In genomic region chr14:94157195-94157594, GRCh38 we compare ENCODE assay signal across 23 cellular contexts. TPM values are rescaled to one million over a fixed set of nuclear protein-coding genes. Genes with fewer than 3 reads are reported as not detected.
DNase-seq lines count a peak whose midpoint lies in the region; ATAC-seq and TF ChIP-seq lines count a peak whose summit lies in the region.
"Had no signal": no experiment of that assay in that cellular context is flagged by ENCODE, and none has a peak within 500 bp of the region (broad histone marks: within the 10 kb centered on the region; RNA-seq: fewer than 3 reads in every experiment).

No MANE protein-coding gene starts in this region.

- H3K4me3 ChIP-seq in right cardiac atrium (ENCODE audit: low read length) (no peak overlapping the region), upper lobe of right lung (no peak overlapping the region), H7 (ENCODE audit: insufficient read depth, low read depth, low read length) (no peak overlapping the region), endodermal cell (ENCODE audit: low read length) (no peak overlapping the region)
- H3K4me3 ChIP-seq: transverse colon had no signal

- no peaks in the 10 kb centered on the region for H3K27me3 ChIP-seq in right cardiac atrium (ENCODE audit: control insufficient read depth, insufficient read depth)
- H3K27me3 ChIP-seq in upper lobe of right lung: no peaks in the 10 kb centered on the region
- no peaks in the 10 kb centered on the region; the same call in 1 of the 2 replicates for H3K27me3 ChIP-seq in H7 (ENCODE audit: control insufficient read depth, insufficient read depth, low read length)
- H3K27me3 ChIP-seq in CD4-positive, alpha-beta T cell (ENCODE audit: control insufficient read depth, insufficient read depth, low read length): peaks cover 3% of the 10 kb centered on the region
- H3K27me3 ChIP-seq in endodermal cell (ENCODE audit: control insufficient read depth, insufficient read depth, low read length, poor library complexity, severe bottlenecking): no peaks in the 10 kb centered on the region
- H3K27me3 ChIP-seq: transverse colon had no signal

- no peak overlapping the region for H3K9ac ChIP-seq in endodermal cell (ENCODE audit: extremely low read depth, low read length, poor library complexity, severe bottlenecking)

- peaks cover 12% of the 10 kb centered on the region for H3K27me3 Mint-ChIP-seq in stimulated activated naive CD8-positive, alpha-beta T cell treated with anti-CD3 and anti-CD28 coated beads, Interleukin-15, amount 100 ng/mL, for 72 hours
- H3K27me3 Mint-ChIP-seq in CD4-positive, alpha-beta T cell: peaks cover 10% of the 10 kb centered on the region
- peaks cover 8% of the 10 kb centered on the region for H3K27me3 Mint-ChIP-seq in endodermal cell (ENCODE audit: insufficient read depth)

- intact Hi-C loops in right cardiac atrium (cut with DNase I) (no loop called here), upper lobe of right lung (cut with DNase I) (no loop called here)
- intact Hi-C loops in CD4-positive, alpha-beta T cell (cut with DNase I, micrococcal nuclease): no loop called here

- no peaks in the 10 kb centered on the region for H3K9me3 ChIP-seq in right cardiac atrium (ENCODE audit: control insufficient read depth, low read length)
- H3K9me3 ChIP-seq in upper lobe of right lung: no peaks in the 10 kb centered on the region
- H3K9me3 ChIP-seq in CD4-positive, alpha-beta T cell (ENCODE audit: control insufficient read depth, low read length): no peaks in the 10 kb centered on the region
- no peaks in the 10 kb centered on the region for H3K9me3 ChIP-seq in endodermal cell (ENCODE audit: control insufficient read depth, low read length)
- H3K9me3 ChIP-seq: transverse colon had no signal

- TF ChIP-seq CTCF in upper lobe of right lung (IDR thresholded peaks at IDR 0.05): no peak
- TF ChIP-seq CTCF in CD4-positive, alpha-beta T cell (IDR thresholded peaks at IDR 0.05): no peak
- no peak for TF ChIP-seq CTCF in endodermal cell (conservative IDR thresholded peaks at IDR 0.05)

- no peaks in the 10 kb centered on the region for H3K9me3 Mint-ChIP-seq in stimulated activated naive CD8-positive, alpha-beta T cell treated with anti-CD3 and anti-CD28 coated beads, Interleukin-15, amount 100 ng/mL, for 72 hours
- H3K9me3 Mint-ChIP-seq in CD4-positive, alpha-beta T cell: no peaks in the 10 kb centered on the region
- H3K9me3 Mint-ChIP-seq in endodermal cell: peaks cover 13% of the 10 kb centered on the region
- H3K9me3 Mint-ChIP-seq: activated naive CD8-positive, alpha-beta T cell treated with anti-CD3 and anti-CD28 coated beads, Interleukin-2, amount 50 U/mL, for 24 hours; natural killer cell; stimulated activated naive CD8-positive, alpha-beta T cell treated with anti-CD3 and anti-CD28 coated beads, Interleukin-15, Interleukin-2, amounts not matched to agents 100 ng/mL and 50 ng/mL, for 24 hours had no signal

- H3K4me1 ChIP-seq in right cardiac atrium (ENCODE audit: control insufficient read depth, insufficient read depth, low read length): no peaks in the 10 kb centered on the region
- peaks cover 4% of the 10 kb centered on the region for H3K4me1 ChIP-seq in upper lobe of right lung
- no peaks in the 10 kb centered on the region for H3K4me1 ChIP-seq in endodermal cell (ENCODE audit: control insufficient read depth, insufficient read depth, low read length)
- H3K4me1 ChIP-seq: transverse colon had no signal

- H3K27ac Mint-ChIP-seq in stimulated activated naive CD8-positive, alpha-beta T cell treated with anti-CD3 and anti-CD28 coated beads, Interleukin-15, amount 100 ng/mL, for 72 hours: peak overlapping the region in 1 of 2 donors; percentile 36
- no peak overlapping the region for H3K27ac Mint-ChIP-seq in CD4-positive, alpha-beta T cell
- H3K27ac Mint-ChIP-seq in endodermal cell: no peak overlapping the region
- H3K27ac Mint-ChIP-seq: activated B cell treated with CpG ODN at 0.5 μM for 24 hours; activated naive CD8-positive, alpha-beta T cell treated with anti-CD3 and anti-CD28 coated beads, Interleukin-2, amount 50 U/mL, for 24 hours; natural killer cell; stimulated activated naive CD8-positive, alpha-beta T cell treated with anti-CD3 and anti-CD28 coated beads, Interleukin-15, Interleukin-2, amounts not matched to agents 100 ng/mL and 50 ng/mL, for 24 hours had no signal

- POLR2A ChIA-PET in CD4-positive, alpha-beta T cell (lab: Charles Lee): interaction anchor here (2.0 to 3.0 kb wide), 2 partner anchors 18 to 20 kb away, joined by 13 to 24 read pairs; partner anchors contain the start of gene PPP4R4

- H3K27ac ChIP-seq in right cardiac atrium (ENCODE audit: low read length) (no peak overlapping the region), upper lobe of right lung (peak overlapping the region; percentile 53), endodermal cell (ENCODE audit: low read depth, low read length) (no peak overlapping the region)
- no peak overlapping the region for H3K27ac ChIP-seq in CD4-positive, alpha-beta T cell (ENCODE audit: low read depth, low read length)
- H3K27ac ChIP-seq: transverse colon had no signal

- no peaks in the 10 kb centered on the region for H3K36me3 ChIP-seq in upper lobe of right lung
- H3K36me3 ChIP-seq in H7 (replicated peaks; ENCODE audit: control insufficient read depth, insufficient read depth, low read length): no peaks in the 10 kb centered on the region
- no peaks in the 10 kb centered on the region for H3K36me3 ChIP-seq in endodermal cell (ENCODE audit: control insufficient read depth, insufficient read depth, low read length)
- H3K36me3 ChIP-seq: transverse colon had no signal

- H3K36me3 Mint-ChIP-seq in CD4-positive, alpha-beta T cell (ENCODE audit: low read depth): no peaks in the 10 kb centered on the region
- H3K36me3 Mint-ChIP-seq in endodermal cell (ENCODE audit: low read depth): no peaks in the 10 kb centered on the region
- H3K36me3 Mint-ChIP-seq: natural killer cell had no signal

- CTCF ChIA-PET in CD4-positive, alpha-beta T cell (lab: Charles Lee): interaction anchor here (0.7 to 2.0 kb wide), 2 partner anchors 20 to 25 kb away, joined by 3 to 9 read pairs; no protein-coding TSS in a partner anchor

- no peak for DNase-seq in stimulated activated naive CD8-positive, alpha-beta T cell treated with anti-CD3 and anti-CD28 coated beads, Interleukin-15, amount 100 ng/mL, for 72 hours
- DNase-seq in stimulated activated naive CD8-positive, alpha-beta T cell treated with anti-CD3 and anti-CD28 coated beads, Interleukin-15, Interleukin-2, amounts not matched to agents 100 U/mL and 50 U/mL, for 24 hours: no peak
- DNase-seq in NCI-H510A treated with DMSO at 0.1 percent for 48 hours (lab: John Stamatoyannopoulos, UW): peak; percentile 81
- no peak for DNase-seq in right cardiac atrium
- no peak for DNase-seq in upper lobe of right lung
- no peak for DNase-seq in H7
- no peak for DNase-seq in CD4-positive, alpha-beta T cell
- DNase-seq in endodermal cell: no peak
- DNase-seq: activated B cell treated with CpG ODN at 0.5 μM for 24 hours; activated CD4-positive, alpha-beta T cell treated with anti-CD3 and anti-CD28 coated beads, Interleukin-2, amount 50 U/mL, for 48 hours; activated effector memory CD4-positive, alpha-beta T cell treated with anti-CD3 and anti-CD28 coated beads, Interleukin-2, amount 50 U/mL, for 16 hours; activated naive CD8-positive, alpha-beta T cell treated with anti-CD3 and anti-CD28 coated beads, Interleukin-2, amount 50 U/mL, for 24 hours; DMS 273 treated with DMSO at 0.1 percent for 48 hours; midbrain; natural killer cell; NCI-H146; NCI-H2171 treated with DMSO at 0.1 percent for 48 hours; NCI-H82; stimulated activated CD4-positive, alpha-beta T cell treated with anti-CD3 and anti-CD28 coated beads, Interleukin-4, amount 100 ng/mL, for 4 hours; T1000; transverse colon had no signal

- ATAC-seq in stimulated activated naive CD8-positive, alpha-beta T cell treated with anti-CD3 and anti-CD28 coated beads, Interleukin-15, amount 100 ng/mL, for 72 hours: peak; percentile 53
- ATAC-seq in stimulated activated naive CD8-positive, alpha-beta T cell treated with anti-CD3 and anti-CD28 coated beads, Interleukin-15, Interleukin-2, amounts not matched to agents 100 U/mL and 50 U/mL, for 24 hours: no peak
- ATAC-seq in right cardiac atrium (peak; percentile 23 to 81), upper lobe of right lung (peak; percentile 95)
- no peak for ATAC-seq in CD4-positive, alpha-beta T cell (ENCODE audit: poor library complexity)
- ATAC-seq: activated naive CD8-positive, alpha-beta T cell treated with anti-CD3 and anti-CD28 coated beads, Interleukin-2, amount 50 U/mL, for 24 hours; natural killer cell; sciatic nerve had no signal

- H3K4me1 Mint-ChIP-seq in stimulated activated naive CD8-positive, alpha-beta T cell treated with anti-CD3 and anti-CD28 coated beads, Interleukin-15, amount 100 ng/mL, for 72 hours: peaks cover 37% of the 10 kb centered on the region
- peaks cover 49% of the 10 kb centered on the region for H3K4me1 Mint-ChIP-seq in CD4-positive, alpha-beta T cell (ENCODE audit: low read depth)
- no peaks in the 10 kb centered on the region for H3K4me1 Mint-ChIP-seq in endodermal cell
- H3K4me1 Mint-ChIP-seq: activated B cell treated with CpG ODN at 0.5 μM for 24 hours had no signal

- no peak overlapping the region for H3K4me3 Mint-ChIP-seq in stimulated activated naive CD8-positive, alpha-beta T cell treated with anti-CD3 and anti-CD28 coated beads, Interleukin-15, amount 100 ng/mL, for 72 hours
- H3K4me3 Mint-ChIP-seq in CD4-positive, alpha-beta T cell: no peak overlapping the region
- H3K4me3 Mint-ChIP-seq in endodermal cell: no peak overlapping the region
- H3K4me3 Mint-ChIP-seq: activated B cell treated with CpG ODN at 0.5 μM for 24 hours; activated naive CD8-positive, alpha-beta T cell treated with anti-CD3 and anti-CD28 coated beads, Interleukin-2, amount 50 U/mL, for 24 hours; natural killer cell; stimulated activated naive CD8-positive, alpha-beta T cell treated with anti-CD3 and anti-CD28 coated beads, Interleukin-15, Interleukin-2, amounts not matched to agents 100 ng/mL and 50 ng/mL, for 24 hours had no signal

RNA-seq across cellular contexts. Expression of gene PPP4R4, which starts 16.9 kb away (rescaled TPM):
- total RNA-seq in right cardiac atrium: under 1 TPM; 0.41 to 0.74 (median 0.48) TPM
- polyA plus RNA-seq in right cardiac atrium: 0.27 TPM
- total RNA-seq in upper lobe of right lung: 2.2 TPM
- total RNA-seq in H7 (2014; rRNA removed; shearing (Covaris generic)): 2.3 and 3.0 TPM in 2 replicates
- total RNA-seq in CD4-positive, alpha-beta T cell: 1 to 10 TPM; 3.5 to 4.3 TPM
- 1 to 10 TPM; 4.6 to 8.4 TPM for total RNA-seq in endodermal cell
- polyA plus RNA-seq in endodermal cell (2013, experiment 1 of 2): 5.2 TPM
- 4.4 TPM for polyA plus RNA-seq in endodermal cell (2013, experiment 2 of 2)
- total RNA-seq: activated B cell treated with CpG ODN at 0.5 μM for 24 hours, transverse colon had no signal

RNA-seq across cellular contexts. Expression of gene IFI27L2, which starts 27.8 kb away (rescaled TPM):
- 10 to 100 TPM; 63.3 to 88.4 (median 65.5) TPM for total RNA-seq in right cardiac atrium
- polyA plus RNA-seq in right cardiac atrium: 104 TPM
- 32.4 TPM for total RNA-seq in upper lobe of right lung
- 25.6 and 26.3 TPM in 2 replicates for total RNA-seq in H7 (2014; rRNA removed; shearing (Covaris generic))
- 10 to 100 TPM; 21.5 to 22.2 TPM for total RNA-seq in CD4-positive, alpha-beta T cell
- 10 to 100 TPM; 36.0 to 43.7 TPM for total RNA-seq in endodermal cell
- 59.6 TPM for polyA plus RNA-seq in endodermal cell (2013, experiment 1 of 2)
- polyA plus RNA-seq in endodermal cell (2013, experiment 2 of 2): 46.0 TPM

RNA-seq across cellular contexts. Expression of gene IFI27, which starts 46.7 kb away (rescaled TPM):
- total RNA-seq in right cardiac atrium (100 to 1,000 TPM in 2 of 4 donors, 10 to 100 TPM in 2; 70.0 to 289 (median 127) TPM), upper lobe of right lung (312 TPM), endodermal cell (1 to 10 TPM; 1.9 to 9.0 TPM)
- polyA plus RNA-seq in right cardiac atrium: 298 TPM
- total RNA-seq in H7 (2014; rRNA removed; shearing (Covaris generic)): 0.62 TPM in 1 of 2 replicates, not detected in the other
- 1 to 10 TPM; 1.7 to 2.2 TPM for total RNA-seq in CD4-positive, alpha-beta T cell
- polyA plus RNA-seq in endodermal cell (2013, experiment 1 of 2): 4.2 TPM
- 2.6 TPM for polyA plus RNA-seq in endodermal cell (2013, experiment 2 of 2)

Comparison
In these comparisons a context has a peak if more than half of its experiments do, and no peak if none do; other contexts are left out.
1. ATAC-seq: peak in stimulated activated naive CD8-positive, alpha-beta T cell treated with anti-CD3 and anti-CD28 coated beads, Interleukin-15, amount 100 ng/mL, for 72 hours (single experiment), right cardiac atrium (2 of 2) and upper lobe of right lung (single experiment); none in stimulated activated naive CD8-positive, alpha-beta T cell treated with anti-CD3 and anti-CD28 coated beads, Interleukin-15, Interleukin-2, amounts not matched to agents 100 U/mL and 50 U/mL, for 24 hours (single experiment) and CD4-positive, alpha-beta T cell (single experiment).
2. RNA of gene IFI27, which starts 46.7 kb away (total RNA-seq): 312 TPM in upper lobe of right lung (single experiment) and 70.0 to 289 TPM in right cardiac atrium; 1.9 to 9.0 TPM in endodermal cell, 1.7 to 2.2 TPM in CD4-positive, alpha-beta T cell and 0.62 TPM in H7; every median in the first group is over 4 times any median in the second.